Comparison of ENCODE assay signal across 8 cellular contexts in genomic region chr2:134917219-134917957, GRCh38. TPM values are rescaled to one million over a fixed set of nuclear protein-coding genes. Genes with fewer than 3 reads are reported as not detected.
DNase-seq lines count a peak whose midpoint lies in the region; TF ChIP-seq lines count a peak whose summit lies in the region.

No MANE protein-coding gene starts in this region.

- H3K4me3 ChIP-seq in WI38 (ENCODE audit: low read depth, low read length) (peak overlapping the region; percentile 92), epithelial cell of proximal tubule (ENCODE audit: low read depth, low read length) (peak overlapping the region; percentile 98), neuronal stem cell (ENCODE audit: low read length in 2 of 2) (peak overlapping the region; percentile 82 to 84)

- DNase-seq in activated CD4-positive, alpha-beta T cell treated with anti-CD3 and anti-CD28 coated beads for 4 hours: peak; percentile 2 to 8
- DNase-seq in activated CD4-positive, alpha-beta T cell treated with anti-CD3 and anti-CD28 coated beads, Interleukin-2, amount 50 U/mL, for 4 hours: no peak
- DNase-seq in epithelial cell of proximal tubule (ENCODE audit: low read depth) (no peak), neuronal stem cell (ENCODE audit: low spot score) (peak; percentile 8), HEK293T (ENCODE audit: extremely low spot score) (no peak), H4 (ENCODE audit: low spot score) (no peak), cerebellar cortex (ENCODE audit: low spot score) (no peak)

- no peaks in the 10 kb centered on the region for H3K27me3 ChIP-seq in neuronal stem cell (ENCODE audit: control insufficient read depth in 3 of 3, insufficient read depth in 3 of 3, low read depth in 1 of 3, low read length in 3 of 3)

- H3K36me3 ChIP-seq in neuronal stem cell (replicated peaks in 1 of 2; ENCODE audit: control insufficient read depth in 2 of 2, insufficient read depth in 2 of 2, low read length in 2 of 2): peaks cover 0 to 26% of the 10 kb centered on the region in 2 donors

- no peak overlapping the region for H4K91ac ChIP-seq in neuronal stem cell (ENCODE audit: low read depth, low read length, poor library complexity)

- POLR2A ChIA-PET in HEK293T (lab: Yijun Ruan, JAX): interaction anchor here (0.7 kb wide), 1 partner anchor 103 kb away, joined by 3 read pairs; no protein-coding TSS in a partner anchor

- no CpG with 5 or more reads among the region's 18 CpGs for WGBS in neuronal stem cell (ENCODE audit: extremely low coverage in 2 of 2, insufficient read length in 2 of 2, insufficient replicate concordance in 1 of 2), 2 donors

- H2BK5ac ChIP-seq in neuronal stem cell (ENCODE audit: low read length): no peak overlapping the region

- no peak overlapping the region for H3K9ac ChIP-seq in neuronal stem cell (ENCODE audit: low read depth, low read length, poor library complexity)

- H3K27ac ChIP-seq in neuronal stem cell (replicated peaks; ENCODE audit: low read length): peak overlapping the region; percentile 98

- CTCF ChIA-PET in HEK293T (lab: Yijun Ruan, JAX): interaction anchor here (0.6 to 1.6 kb wide), 3 partner anchors 25 to 466 kb away, joined by 3 to 6 read pairs (median 3); no protein-coding TSS in a partner anchor

- no peaks in the 10 kb centered on the region for H3K9me3 ChIP-seq in neuronal stem cell (replicated peaks in 1 of 2; ENCODE audit: control insufficient read depth in 2 of 2, insufficient read depth in 1 of 2, low read depth in 1 of 2, low read length in 2 of 2)

- no peak overlapping the region for H2AK5ac ChIP-seq in neuronal stem cell (ENCODE audit: low read depth, low read length)

- H3K79me1 ChIP-seq in neuronal stem cell (ENCODE audit: low read depth, low read length): peaks cover 5% of the 10 kb centered on the region

- H4K8ac ChIP-seq in neuronal stem cell (ENCODE audit: low read depth, low read length): no peak overlapping the region

- TF ChIP-seq CTCF in WI38 (IDR thresholded peaks at IDR 0.05; ENCODE audit: low read depth, low read length) (no peak), epithelial cell of proximal tubule (conservative IDR thresholded peaks at IDR 0.05; ENCODE audit: low read depth, low read length) (no peak)

- no peak overlapping the region for H3K18ac ChIP-seq in neuronal stem cell (ENCODE audit: low read length)

- peak overlapping the region; percentile 49 for H3K4me2 ChIP-seq in neuronal stem cell (ENCODE audit: insufficient read depth, low read length, poor library complexity, severe bottlenecking)

- peak overlapping the region; percentile 74 for H2AFZ ChIP-seq in neuronal stem cell (ENCODE audit: low read length)

- H3K4ac ChIP-seq in neuronal stem cell (ENCODE audit: low read length): no peak overlapping the region

- H3K23ac ChIP-seq in neuronal stem cell (ENCODE audit: low read depth, low read length, poor library complexity): no peak overlapping the region

- H3K14ac ChIP-seq in neuronal stem cell (ENCODE audit: low read length): no peak overlapping the region

- H2BK12ac ChIP-seq in neuronal stem cell (ENCODE audit: low read length): no peak overlapping the region

- H2BK15ac ChIP-seq in neuronal stem cell (ENCODE audit: low read length): no peak overlapping the region

- H3K4me1 ChIP-seq in neuronal stem cell (ENCODE audit: control insufficient read depth in 2 of 2, insufficient read depth in 1 of 2, low read depth in 1 of 2, low read length in 2 of 2): peaks cover 0 to 9% of the 10 kb centered on the region in 2 donors

- no peak overlapping the region for H2BK120ac ChIP-seq in neuronal stem cell (ENCODE audit: low read depth, low read length)

TF ChIP-seq in HEK293T, 16 proteins besides CTCF, POLR2A, EP300 and RAD21:
- TF ChIP-seq ARNT (IDR thresholded peaks at IDR 0.05) (no peak), SUZ12 (IDR thresholded peaks at IDR 0.05) (no peak), CTBP1 (IDR thresholded peaks at IDR 0.05; ENCODE audit: borderline replicate concordance) (no peak), ZNF384 (IDR thresholded peaks at IDR 0.05) (no peak), LEF1 (IDR thresholded peaks at IDR 0.05; ENCODE audit: borderline replicate concordance) (no peak), HDGF (IDR thresholded peaks at IDR 0.05; ENCODE audit: borderline replicate concordance) (no peak), BHLHE40 (IDR thresholded peaks at IDR 0.05; ENCODE audit: borderline replicate concordance) (no peak), TARDBP (IDR thresholded peaks at IDR 0.05) (no peak), FOXA1 (IDR thresholded peaks at IDR 0.05) (no peak), ELF4 (IDR thresholded peaks at IDR 0.05) (no peak), SP1 (IDR thresholded peaks at IDR 0.05) (no peak), NFRKB (IDR thresholded peaks at IDR 0.05) (no peak), FOXK2 (IDR thresholded peaks at IDR 0.05) (no peak), FOXM1 (IDR thresholded peaks at IDR 0.05; ENCODE audit: borderline replicate concordance) (no peak), L3MBTL2 (conservative IDR thresholded peaks at IDR 0.05) (no peak), PKNOX1 (IDR thresholded peaks at IDR 0.05) (no peak)

RNA-seq across cellular contexts. Expression of gene CCNT2, which starts 1.2 kb away (rescaled TPM):
- 12.6 and 18.5 TPM in 2 replicates for total RNA-seq in epithelial cell of proximal tubule
- polyA plus RNA-seq in neuronal stem cell (2013, experiment 1 of 2): 35.7 TPM
- polyA plus RNA-seq in neuronal stem cell (2013, experiment 2 of 2): 35.6 TPM
- 10.1 and 10.8 TPM in 2 replicates for total RNA-seq in H4 (2014; rRNA removed; shearing (Covaris generic))

Comparison
In these comparisons a context has a peak if more than half of its experiments do, and no peak if none do; other contexts are left out.
1. DNase-seq: peak in activated CD4-positive, alpha-beta T cell treated with anti-CD3 and anti-CD28 coated beads for 4 hours (2 of 2) and neuronal stem cell (single experiment); none in activated CD4-positive, alpha-beta T cell treated with anti-CD3 and anti-CD28 coated beads, Interleukin-2, amount 50 U/mL, for 4 hours (0 of 2), epithelial cell of proximal tubule (single experiment), HEK293T (single experiment), H4 (single experiment) and cerebellar cortex (single experiment).
2. Peak in every context shown above with its lines, with median percentiles within 50 percentile points of each other: H3K4me3 ChIP-seq.